In genomic region chr10:3238115-3238871, GRCh38 we compare ENCODE assay signal across 25 cellular contexts.
"Had no signal": no experiment of that assay in that cellular context is flagged by ENCODE, and none has a peak within 500 bp of the region (broad histone marks: within the 10 kb centered on the region; RNA-seq: fewer than 3 reads in every experiment).

No MANE protein-coding gene starts in this region.

- H3K36me3 Mint-ChIP-seq: activated naive CD8-positive, alpha-beta T cell treated with anti-CD3 and anti-CD28 coated beads, Interleukin-2, amount 10 ng/mL, durations not matched to agents 7 days and 5 days; mesothelial cell of epicardium; naive B cell; type B pancreatic cell had no signal

- H3K27ac Mint-ChIP-seq: activated naive CD8-positive, alpha-beta T cell treated with anti-CD3 and anti-CD28 coated beads, Interleukin-2, amount 10 ng/mL, durations not matched to agents 7 days and 5 days; T-helper 2 cell treated with Interferon-gamma antibody and Interleukin-4, amounts not matched to agents 5 μg/mL and 100 μg/mL, for 36 hours; type B pancreatic cell had no signal

- H3K79me2 ChIP-seq: parathyroid adenoma had no signal

- ATAC-seq: gastrocnemius medialis, left ventricle myocardium superior, right cardiac atrium had no signal

- H3K4me1 ChIP-seq: breast epithelium, gastrocnemius medialis, parathyroid adenoma, uterus had no signal

- H3K27ac ChIP-seq: breast epithelium, gastrocnemius medialis, parathyroid adenoma, uterus had no signal

- DNase-seq: activated CD4-positive, alpha-beta T cell treated with anti-CD3 and anti-CD28 coated beads for 48 hours; activated CD4-positive, alpha-beta T cell treated with anti-CD3 and anti-CD28 coated beads, Interleukin-2, amount 50 U/mL, for 48 hours; activated CD8-positive, alpha-beta memory T cell treated with anti-CD3 and anti-CD28 coated beads for 24 hours; activated effector memory CD4-positive, alpha-beta T cell treated with Interleukin-2 at 50 U/mL for 16 hours; activated naive CD4-positive, alpha-beta T cell treated with Interleukin-2 at 50 U/mL for 16 hours; activated naive CD8-positive, alpha-beta T cell treated with anti-CD3 and anti-CD28 coated beads, Interleukin-2, amount 10 ng/mL, durations not matched to agents 7 days and 5 days; dorsolateral prefrontal cortex; effector memory CD4-positive, alpha-beta T cell; gastrocnemius medialis; glutamatergic neuron; left ventricle myocardium superior; naive B cell; nucleus accumbens; right cardiac atrium; stimulated activated CD4-positive, alpha-beta T cell treated with anti-CD3 and anti-CD28 coated beads, Interleukin-2, amount 100 ng/mL, for 48 hours; stimulated activated naive CD4-positive, alpha-beta T cell treated with Interleukin-2 at 50 U/mL for 16 hours; T-helper 1 cell; uterus had no signal

- H3K4me3 ChIP-seq: ascending aorta, breast epithelium, gastrocnemius medialis, uterus had no signal

- H2AFZ ChIP-seq: parathyroid adenoma had no signal

- H3K9me3 ChIP-seq: ascending aorta, breast epithelium, gastrocnemius medialis, uterus had no signal

- H3K9ac ChIP-seq: parathyroid adenoma had no signal

- H3K27me3 ChIP-seq: ascending aorta, breast epithelium, gastrocnemius medialis, uterus had no signal

- H3K9me3 Mint-ChIP-seq: activated naive CD8-positive, alpha-beta T cell treated with anti-CD3 and anti-CD28 coated beads, Interleukin-2, amount 10 ng/mL, durations not matched to agents 7 days and 5 days; central memory CD8-positive, alpha-beta T cell; mesothelial cell of epicardium; naive B cell; T-helper 2 cell treated with Interferon-gamma antibody and Interleukin-4, amounts not matched to agents 5 μg/mL and 100 μg/mL, for 36 hours; type B pancreatic cell had no signal

- H3K4me3 Mint-ChIP-seq: activated naive CD8-positive, alpha-beta T cell treated with anti-CD3 and anti-CD28 coated beads, Interleukin-2, amount 10 ng/mL, durations not matched to agents 7 days and 5 days; central memory CD8-positive, alpha-beta T cell; mesothelial cell of epicardium; T-helper 2 cell treated with Interferon-gamma antibody and Interleukin-4, amounts not matched to agents 5 μg/mL and 100 μg/mL, for 36 hours; type B pancreatic cell had no signal

- H3K36me3 ChIP-seq: ascending aorta, breast epithelium, gastrocnemius medialis, uterus had no signal
